10 cellular contexts compared by ENCODE assay signal in genomic region chr4:38949416-38950051, GRCh38.
DNase-seq lines count a peak whose midpoint lies in the region; ATAC-seq and TF ChIP-seq lines count a peak whose summit lies in the region.
"Had no signal": no experiment of that assay in that cellular context is flagged by ENCODE, and none has a peak within 500 bp of the region (broad histone marks: within the 10 kb centered on the region; RNA-seq: fewer than 3 reads in every experiment).

No MANE protein-coding gene starts in this region.

- peaks cover 0 to 14% of the 10 kb centered on the region in 2 experiments for H3K36me3 ChIP-seq in SK-N-SH (replicated peaks in 1 of 2; ENCODE audit: control insufficient read depth in 1 of 2, insufficient read depth in 2 of 2, low read length in 1 of 2)

- H3K4me1 ChIP-seq in SK-N-SH (ENCODE audit: control insufficient read depth in 1 of 2, insufficient read depth in 2 of 2, low read depth in 1 of 2, low read length in 1 of 2) = peaks cover 10 to 13% of the 10 kb centered on the region in 2 experiments

- H3K4me1 Mint-ChIP-seq in neural crest cell (no peaks in the 10 kb centered on the region), progenitor cell of endocrine pancreas (ENCODE audit: low read depth) (peaks cover 10% of the 10 kb centered on the region)

- H3K27ac Mint-ChIP-seq in neural crest cell (ENCODE audit: unreplicated experiment) (peak overlapping the region; percentile 32), progenitor cell of endocrine pancreas (no peak overlapping the region)

- no peak for TF ChIP-seq RAD21 in SK-N-SH (IDR thresholded peaks at IDR 0.05; ENCODE audit: low read length)

- H3K27ac ChIP-seq in SK-N-SH (ENCODE audit: low read depth in 2 of 2, low read length in 1 of 2) = peak overlapping the region in 1 of 2 experiments; percentile 76; a peak in 2 of 4 replicates
- H3K27ac ChIP-seq: psoas muscle had no signal

- H4K20me1 ChIP-seq in SK-N-SH (ENCODE audit: insufficient read depth) = no peaks in the 10 kb centered on the region

- H3K4me3 Mint-ChIP-seq in neural crest cell (no peak overlapping the region), progenitor cell of endocrine pancreas (ENCODE audit: low read depth) (no peak overlapping the region)

- TF ChIP-seq CTCF in GM12865 (IDR thresholded peaks at IDR 0.05; ENCODE audit: insufficient read depth, low read depth, low read length, missing control alignments) (no peak), SK-N-SH (IDR thresholded peaks at IDR 0.05) (no peak), neural crest cell (conservative IDR thresholded peaks at IDR 0.05) (no peak), progenitor cell of endocrine pancreas (IDR thresholded peaks at IDR 0.05; ENCODE audit: unreplicated experiment) (no peak)

- H3K27me3 ChIP-seq in SK-N-SH (ENCODE audit: insufficient read depth) = no peaks in the 10 kb centered on the region

- CTCF ChIA-PET in SK-N-SH (lab: Yijun Ruan, JAX) = interaction anchor here (0.5 to 2.6 kb wide), 4 partner anchors 9 to 30 kb away, joined by 3 to 7 read pairs (median 4); no protein-coding TSS in a partner anchor

- ATAC-seq in HG02970 (IDR thresholded peaks at IDR 0.05; ENCODE audit: low FRiP score, unreplicated experiment) = no peak
- no peak for ATAC-seq in HG02759 (IDR thresholded peaks at IDR 0.05; ENCODE audit: unreplicated experiment)
- ATAC-seq in HG02885 (IDR thresholded peaks at IDR 0.05; ENCODE audit: poor library complexity, unreplicated experiment) = no peak

- no peaks in the 10 kb centered on the region for H3K9me2 ChIP-seq in SK-N-SH

- no peaks in the 10 kb centered on the region for H3K27me3 Mint-ChIP-seq in neural crest cell (ENCODE audit: low read depth)
- H3K27me3 Mint-ChIP-seq in progenitor cell of endocrine pancreas = peaks cover 7% of the 10 kb centered on the region

- no peaks in the 10 kb centered on the region for H3K9me3 Mint-ChIP-seq in neural crest cell
- no peaks in the 10 kb centered on the region for H3K9me3 Mint-ChIP-seq in progenitor cell of endocrine pancreas (ENCODE audit: low read depth)

- no peak overlapping the region for H3K4me3 ChIP-seq in GM12865 (ENCODE audit: low read depth, low read length)
- no peak overlapping the region for H3K4me3 ChIP-seq in SK-N-SH (ENCODE audit: low read depth in 2 of 2, low read length in 1 of 2)
- H3K4me3 ChIP-seq: psoas muscle had no signal

- WGBS in SK-N-SH (ENCODE audit: low lambda C conversion rate) = 50% methylated on average over 5 of the region's 5 CpGs

- POLR2A ChIA-PET in SK-N-SH (lab: Yijun Ruan, JAX) = no interaction called here

- no peaks in the 10 kb centered on the region for H3K79me2 ChIP-seq in SK-N-SH (ENCODE audit: insufficient read depth)

- no peak overlapping the region for H2AFZ ChIP-seq in SK-N-SH (ENCODE audit: low read depth)

- DNase-seq in GM12865 (ENCODE audit: low read depth) = peak; percentile 20
- no peak for DNase-seq in SK-N-SH
- DNase-seq in central memory CD4-positive, alpha-beta T cell = peak; percentile 85
- no peak for DNase-seq in neural crest cell (ENCODE audit: low read depth, low spot score)
- DNase-seq in progenitor cell of endocrine pancreas (ENCODE audit: low spot score, unreplicated experiment) = no peak
- DNase-seq: NCI-H1436 treated with DMSO at 0.1 percent for 48 hours, psoas muscle had no signal

- no peak for TF ChIP-seq EP300 in SK-N-SH (IDR thresholded peaks at IDR 0.05; ENCODE audit: borderline replicate concordance in 1 of 2, low read depth in 1 of 2, low read length in 1 of 2)

- H3K4me2 ChIP-seq in SK-N-SH = peak overlapping the region; percentile 47; the same call in 1 of the 2 replicates

- H3F3A ChIP-seq in SK-N-SH (replicated peaks; ENCODE audit: insufficient read depth) = peaks cover 36% of the 10 kb centered on the region

- H3K9ac ChIP-seq in SK-N-SH = no peak overlapping the region

- H3K9me3 ChIP-seq in SK-N-SH = no peaks in the 10 kb centered on the region
- H3K9me3 ChIP-seq: psoas muscle had no signal

- H3K36me3 Mint-ChIP-seq in neural crest cell (ENCODE audit: low read depth) (no peaks in the 10 kb centered on the region), progenitor cell of endocrine pancreas (ENCODE audit: insufficient read depth) (peaks cover 5% of the 10 kb centered on the region)

TF ChIP-seq in SK-N-SH, 30 proteins besides CTCF, POLR2A, EP300 and RAD21:
- TF ChIP-seq SIN3A (IDR thresholded peaks at IDR 0.05; ENCODE audit: borderline replicate concordance, low read depth, low read length) = no peak
- TF ChIP-seq PBX3 (IDR thresholded peaks at IDR 0.05) = peak; percentile 23; the same call in 1 of the 2 replicates
- no peak for TF ChIP-seq RFX5 (IDR thresholded peaks at IDR 0.05; ENCODE audit: low read length)

Comparison
In these comparisons a context has a peak if more than half of its experiments do, and no peak if none do; other contexts are left out.
1. DNase-seq: peak in GM12865 (single experiment) and central memory CD4-positive, alpha-beta T cell (single experiment); none in SK-N-SH (single experiment), neural crest cell (single experiment) and progenitor cell of endocrine pancreas (single experiment).